ENCODE assay signal across 19 cellular contexts in the genomic region with DNA sequence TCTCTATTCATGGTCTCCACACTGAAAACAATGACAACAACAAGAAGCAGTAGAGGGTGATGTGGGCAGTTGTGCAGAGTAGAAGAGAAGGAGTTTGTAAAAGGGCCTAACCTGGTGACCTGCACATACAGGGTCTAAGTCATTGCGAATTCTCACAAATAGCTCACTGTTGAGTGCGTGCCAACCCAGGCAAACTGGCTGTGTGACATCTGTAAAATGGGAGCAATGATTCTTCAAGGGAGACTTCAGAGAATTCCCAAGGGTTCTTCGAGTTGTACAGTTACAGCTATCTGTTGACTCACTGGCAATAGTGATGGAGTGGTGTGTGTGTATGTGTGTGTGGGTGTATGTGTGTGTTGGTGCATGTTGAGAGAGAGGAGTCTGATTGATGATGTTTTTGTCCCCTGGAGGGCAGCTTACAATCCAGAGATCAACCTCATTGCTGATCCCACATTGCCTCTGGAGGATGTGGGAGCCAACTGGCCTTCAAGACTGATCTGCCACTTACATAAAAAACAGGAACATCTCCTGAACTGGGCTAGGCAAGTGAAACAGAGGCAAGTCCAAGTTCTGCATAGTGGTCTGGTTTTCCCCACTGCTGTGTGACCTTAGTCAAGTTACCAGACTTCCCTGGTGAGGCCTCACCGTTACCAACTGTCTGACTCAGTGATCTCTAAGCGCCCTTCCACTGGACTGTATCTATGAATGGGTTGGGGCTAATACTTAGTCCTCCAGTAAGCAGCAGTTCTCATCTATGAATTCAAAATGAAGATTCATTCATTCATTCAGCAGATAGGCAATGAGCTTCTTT. TPM values are rescaled to one million over a fixed set of nuclear protein-coding genes. Genes with fewer than 3 reads are reported as not detected.
"Had no signal": no experiment of that assay in that cellular context is flagged by ENCODE, and none has a peak within 500 bp of the region (broad histone marks: within the 10 kb centered on the region; RNA-seq: fewer than 3 reads in every experiment).

No MANE protein-coding gene starts in this region.

- H3K4me3 ChIP-seq: body of pancreas, left ventricle myocardium inferior, pancreas, stomach, thoracic aorta had no signal

- H3K36me3 ChIP-seq: left ventricle myocardium inferior, pancreas, stomach, thoracic aorta had no signal

- FAIRE-seq: pancreas had no signal

- H3K27ac ChIP-seq: body of pancreas, left ventricle myocardium inferior, pancreas, stomach, thoracic aorta had no signal

- H3K4me1 ChIP-seq: left ventricle myocardium inferior, pancreas, stomach had no signal

- H3K9me3 ChIP-seq: body of pancreas, left ventricle myocardium inferior, pancreas, stomach, thoracic aorta had no signal

- ATAC-seq: body of pancreas, esophagus mucosa, pancreas had no signal

- DNase-seq: activated CD4-positive, CD25-positive, alpha-beta regulatory T cell; activated effector memory CD4-positive, alpha-beta T cell treated with Interleukin-2 at 50 U/mL for 16 hours; activated T-cell treated with anti-CD3 and anti-CD28 coated beads, Interleukin-2, amount 50 U/mL, for 1 hour; amniotic stem cell; body of pancreas; cerebellar nuclear complex; foreskin melanocyte; head of caudate nucleus; left ventricle myocardium inferior; mesenchymal stem cell; pancreas; retina; stimulated activated CD4-positive, alpha-beta T cell treated with anti-CD3 and anti-CD28 coated beads, Interleukin-15, amount 100 ng/mL, for 24 hours; stimulated activated CD4-positive, alpha-beta T cell treated with anti-CD3 and anti-CD28 coated beads, Interleukin-4, amount 100 ng/mL, for 24 hours; stomach had no signal

- H3K27me3 ChIP-seq: body of pancreas, pancreas had no signal

RNA-seq across cellular contexts. Expression of a gene that starts 3.1 kb away (rescaled TPM):
- total RNA-seq: body of pancreas; left ventricle myocardium inferior; T-helper 1 cell treated with Interleukin-12 subunit alpha and Interleukin-12 subunit beta and Interleukin-4 antibody, amounts not matched to agents 30 ng/mL and 1 ng/mL, for 36 hours had no signal
- polyA plus RNA-seq: neural cell had no signal
